ENCODE assay signal across 17 cellular contexts in the genomic region with DNA sequence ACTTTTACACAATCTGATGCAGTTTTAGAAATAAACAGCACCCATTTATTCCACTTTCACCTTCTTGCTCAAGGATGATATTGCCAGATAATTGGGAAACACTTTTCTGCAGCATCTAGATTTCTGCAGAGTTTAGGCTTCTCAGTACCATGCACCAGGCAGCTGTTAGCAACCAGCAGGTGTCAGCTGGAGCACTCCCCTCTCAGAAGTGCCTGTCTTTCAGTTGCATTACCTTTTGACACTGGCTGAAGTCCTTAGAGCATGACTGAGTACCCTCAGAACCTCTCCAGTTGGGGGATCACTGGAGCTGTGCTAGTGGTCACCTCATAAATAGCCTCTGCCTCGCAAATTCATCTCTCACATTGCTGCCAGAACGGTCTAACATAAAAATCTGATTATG.
DNase-seq lines count a peak whose midpoint lies in the region; ATAC-seq, FAIRE-seq and TF ChIP-seq lines count a peak whose summit lies in the region.
"Had no signal": no experiment of that assay in that cellular context is flagged by ENCODE, and none has a peak within 500 bp of the region (broad histone marks: within the 10 kb centered on the region; RNA-seq: fewer than 3 reads in every experiment).

No MANE protein-coding gene starts in this region.

- no peaks in the 10 kb centered on the region for H3K27me3 ChIP-seq in H1 (replicated peaks in 1 of 4; ENCODE audit: control insufficient read depth in 3 of 4, extremely low read depth in 1 of 4, insufficient read depth in 3 of 4, low read length in 3 of 4)
- peaks cover 0 to 14% (median 0%) of the 10 kb centered on the region in 45 donors for H3K27me3 ChIP-seq in dorsolateral prefrontal cortex
- H3K27me3 ChIP-seq: BLaER1, SJCRH30 had no signal

- no peak overlapping the region for H2BK120ac ChIP-seq in H1 (replicated peaks; ENCODE audit: low read depth, low read length)

- H3K4me2 ChIP-seq in H1 (ENCODE audit: insufficient read depth in 1 of 2, low read depth in 2 of 2, low read length in 2 of 2), result no peak overlapping the region
- H3K4me2 ChIP-seq: BLaER1 had no signal

- intact Hi-C loops in dorsolateral prefrontal cortex (cut with DNase I), result no loop called here

- no peak overlapping the region for H3K14ac ChIP-seq in H1 (ENCODE audit: insufficient read length)

- peak; percentile 7 to 31 (median 29); a peak in 3 of 4 replicates for TF ChIP-seq CTCF in H1 (IDR thresholded peaks at IDR 0.05; ENCODE audit: control extremely low read depth in 1 of 3, insufficient read depth in 1 of 3, low read depth in 1 of 3, low read length in 3 of 3)
- TF ChIP-seq CTCF in dorsolateral prefrontal cortex (IDR thresholded peaks at IDR 0.05 in 54 of 56, conservative IDR thresholded peaks at IDR 0.05 in 2 of 56; ENCODE audit: low read depth in 1 of 56, partially characterized antibody in 56 of 56), result no peak

- DNase-seq in DMS79 (lab: John Stamatoyannopoulos, UW) (peak; percentile 82), NCI-H1092 treated with DMSO at 0.1 percent for 48 hours (lab: John Stamatoyannopoulos, UW) (peak; percentile 75), H1 (ENCODE audit: low read depth in 1 of 2, low spot score in 2 of 2) (no peak), superior temporal gyrus (ENCODE audit: extremely low spot score) (no peak), dorsolateral prefrontal cortex (no peak), GM12892 (ENCODE audit: insufficient read length) (no peak)
- DNase-seq in stimulated activated effector memory CD8-positive, alpha-beta T cell treated with anti-CD3 and anti-CD28 coated beads, Interleukin-12 subunit alpha, Interleukin-12 subunit beta, amount 100 ng/mL, for 72 hours (ENCODE audit: low spot score in 2 of 2), result no peak
- DNase-seq: activated T-cell treated with anti-CD3 and anti-CD28 coated beads, Interleukin-2, amount 50 U/mL, for 72 hours; left ventricle myocardium inferior had no signal

- H3K9ac ChIP-seq in H1 (replicated peaks in 1 of 4; ENCODE audit: extremely low read depth in 1 of 4, low read depth in 3 of 4, low read length in 3 of 4), result no peak overlapping the region
- H3K9ac ChIP-seq: BLaER1 had no signal

- no peak overlapping the region for H2BK20ac ChIP-seq in H1 (ENCODE audit: low read length)

- no peak overlapping the region for H3K27ac Mint-ChIP-seq in stimulated activated effector memory CD8-positive, alpha-beta T cell treated with anti-CD3 and anti-CD28 coated beads, Interleukin-12 subunit alpha, Interleukin-12 subunit beta, amount 100 ng/mL, for 72 hours
- H3K27ac Mint-ChIP-seq: activated T-cell treated with anti-CD3 and anti-CD28 coated beads, Interleukin-2, amount 50 U/mL, for 72 hours had no signal

- no peak overlapping the region for H3K4me3 Mint-ChIP-seq in stimulated activated effector memory CD8-positive, alpha-beta T cell treated with anti-CD3 and anti-CD28 coated beads, Interleukin-12 subunit alpha, Interleukin-12 subunit beta, amount 100 ng/mL, for 72 hours
- H3K4me3 Mint-ChIP-seq: activated T-cell treated with anti-CD3 and anti-CD28 coated beads, Interleukin-2, amount 50 U/mL, for 72 hours; neural crest cell had no signal

- no peak overlapping the region for H3K56ac ChIP-seq in H1 (replicated peaks; ENCODE audit: insufficient read length, low read depth, low read length)

- no peaks in the 10 kb centered on the region for H3K4me1 Mint-ChIP-seq in stimulated activated effector memory CD8-positive, alpha-beta T cell treated with anti-CD3 and anti-CD28 coated beads, Interleukin-12 subunit alpha, Interleukin-12 subunit beta, amount 100 ng/mL, for 72 hours
- H3K4me1 Mint-ChIP-seq: neural crest cell had no signal

- no peak overlapping the region for H4K8ac ChIP-seq in H1 (ENCODE audit: extremely low read depth, insufficient read depth, low read length)

- H4K5ac ChIP-seq in H1 (ENCODE audit: insufficient read length, low read depth, low read length), result no peak overlapping the region

- no peaks in the 10 kb centered on the region for H3K9me3 Mint-ChIP-seq in stimulated activated effector memory CD8-positive, alpha-beta T cell treated with anti-CD3 and anti-CD28 coated beads, Interleukin-12 subunit alpha, Interleukin-12 subunit beta, amount 100 ng/mL, for 72 hours
- H3K9me3 Mint-ChIP-seq: activated T-cell treated with anti-CD3 and anti-CD28 coated beads, Interleukin-2, amount 50 U/mL, for 72 hours; neural crest cell had no signal

- no peaks in the 10 kb centered on the region for H3K36me3 ChIP-seq in H1 (ENCODE audit: control insufficient read depth in 2 of 4, insufficient read depth in 4 of 4, low read length in 3 of 4)
- H3K36me3 ChIP-seq: BLaER1, left ventricle myocardium inferior, SJCRH30 had no signal

- H3K4ac ChIP-seq in H1 (replicated peaks; ENCODE audit: insufficient read length, low read depth, low read length), result no peak overlapping the region

- no peak overlapping the region for H3K4me3 ChIP-seq in H1 (ENCODE audit: extremely low read depth in 1 of 4, insufficient read depth in 2 of 4, low read depth in 3 of 4, low read length in 4 of 4)
- no peak overlapping the region for H3K4me3 ChIP-seq in dorsolateral prefrontal cortex
- H3K4me3 ChIP-seq: BLaER1, left ventricle myocardium inferior, SJCRH30 had no signal

- H4K91ac ChIP-seq in H1 (replicated peaks; ENCODE audit: insufficient read length, low read length), result no peak overlapping the region

- no peak overlapping the region for H2BK12ac ChIP-seq in H1 (ENCODE audit: low read depth, low read length)

- H3K27ac ChIP-seq in H1 (ENCODE audit: low read depth, low read length) (no peak overlapping the region), dorsolateral prefrontal cortex (no peak overlapping the region)
- H3K27ac ChIP-seq: BLaER1, left ventricle myocardium inferior, SJCRH30 had no signal

- no peak overlapping the region for H2AK5ac ChIP-seq in H1 (ENCODE audit: low read depth, low read length)

- no peak overlapping the region for H3K23ac ChIP-seq in H1 (ENCODE audit: insufficient read length)

- ATAC-seq in GM19438 (IDR thresholded peaks at IDR 0.05; ENCODE audit: low read depth, unreplicated experiment), result peak; percentile 62
- no peak for ATAC-seq in stimulated activated effector memory CD8-positive, alpha-beta T cell treated with anti-CD3 and anti-CD28 coated beads, Interleukin-12 subunit alpha, Interleukin-12 subunit beta, amount 100 ng/mL, for 72 hours
- ATAC-seq: activated T-cell treated with anti-CD3 and anti-CD28 coated beads, Interleukin-2, amount 50 U/mL, for 72 hours had no signal

- POLR2A ChIA-PET in H1 (lab: Charles Lee; ENCODE audit: partially characterized antibody), result no interaction called here

- H3K18ac ChIP-seq in H1 (ENCODE audit: extremely low read depth, low read length), result no peak overlapping the region

- TF ChIP-seq RAD21 in H1 (IDR thresholded peaks at IDR 0.05 in 1 of 2, conservative IDR thresholded peaks at IDR 0.05 in 1 of 2; ENCODE audit: low read depth in 2 of 2, low read length in 2 of 2), result peak; percentile 11 to 39; a peak in 2 of 4 replicates

- CTCF ChIA-PET in H1 (lab: Charles Lee; ENCODE audit: partially characterized antibody), result interaction anchor here (0.7 to 1.6 kb wide), 2 partner anchors 66 to 193 kb away, joined by 4 to 5 read pairs; no protein-coding TSS in a partner anchor

- H3K23me2 ChIP-seq in H1 (ENCODE audit: low read depth, low read length), result no peaks in the 10 kb centered on the region

- H3K36me3 Mint-ChIP-seq in stimulated activated effector memory CD8-positive, alpha-beta T cell treated with anti-CD3 and anti-CD28 coated beads, Interleukin-12 subunit alpha, Interleukin-12 subunit beta, amount 100 ng/mL, for 72 hours, result no peaks in the 10 kb centered on the region

- no peak for TF ChIP-seq EP300 in H1 (IDR thresholded peaks at IDR 0.05; ENCODE audit: borderline replicate concordance in 1 of 2, low read depth in 2 of 2, low read length in 2 of 2)

- TF ChIP-seq POLR2A in H1 (IDR thresholded peaks at IDR 0.05; ENCODE audit: control extremely low read depth in 1 of 2, low read depth in 2 of 2, low read length in 2 of 2), result no peak
- no peak for TF ChIP-seq POLR2A in GM12892 (IDR thresholded peaks at IDR 0.05; ENCODE audit: low read depth, low read length)

- H2BK5ac ChIP-seq in H1 (ENCODE audit: low read depth, low read length), result no peak overlapping the region

- WGBS in H1 (ENCODE audit: extremely low coverage in 1 of 2, insufficient coverage in 1 of 2, insufficient read length in 1 of 2, insufficient replicate concordance in 2 of 2, low coverage in 1 of 2, low lambda C conversion rate in 2 of 2, missing lambda C conversion rate in 1 of 2), 2 experiments, result 93% methylated on average over 2 of the region's 2 CpGs; no CpG with 5 or more reads in 1 of the 2 experiments

- H3K79me2 ChIP-seq in H1 (ENCODE audit: control insufficient read depth in 1 of 2, insufficient read depth in 2 of 2, low read length in 2 of 2), result no peaks in the 10 kb centered on the region

- no peaks in the 10 kb centered on the region for H3K9me3 ChIP-seq in H1 (ENCODE audit: insufficient read depth in 2 of 2, low read depth in 1 of 2, low read length in 1 of 2)
- H3K9me3 ChIP-seq: BLaER1, left ventricle myocardium inferior, SJCRH30 had no signal

- H2BK15ac ChIP-seq in H1 (ENCODE audit: low read length), result no peak overlapping the region

- peaks cover 0 to 2% (median 0%) of the 10 kb centered on the region in 4 experiments; a peak in 1 of 7 replicates for H3K4me1 ChIP-seq in H1 (replicated peaks in 1 of 4; ENCODE audit: control insufficient read depth in 3 of 4, insufficient read depth in 4 of 4, low read length in 3 of 4)
- H3K4me1 ChIP-seq: BLaER1, left ventricle myocardium inferior, SJCRH30 had no signal

- H4K20me1 ChIP-seq in H1 (replicated peaks in 1 of 2; ENCODE audit: control insufficient read depth in 1 of 2, insufficient read depth in 2 of 2, low read length in 2 of 2), result peaks cover 0 to 1% of the 10 kb centered on the region in 2 experiments
- H4K20me1 ChIP-seq: BLaER1 had no signal

- FAIRE-seq in H1 (lab: Jason Lieb, UNC), result no peak
- no peak for FAIRE-seq in GM12892 (lab: Jason Lieb, UNC)
- FAIRE-seq: astrocyte, frontal cortex, small intestine, urothelium cell line had no signal

- no peak overlapping the region for H2AFZ ChIP-seq in H1 (ENCODE audit: low read length)

- no peaks in the 10 kb centered on the region for H3K79me1 ChIP-seq in H1 (ENCODE audit: low read depth, low read length)

TF ChIP-seq in H1, 55 proteins besides CTCF, POLR2A, EP300 and RAD21 (continues in another document):
- no peak for TF ChIP-seq TCF12 (IDR thresholded peaks at IDR 0.05; ENCODE audit: low read depth, low read length)
- TF ChIP-seq BACH1 (IDR thresholded peaks at IDR 0.05; ENCODE audit: low read length), result no peak
- TF ChIP-seq SIN3A (conservative IDR thresholded peaks at IDR 0.05 in 1 of 2, IDR thresholded peaks at IDR 0.05 in 1 of 2; ENCODE audit: low read depth in 1 of 2, low read length in 2 of 2), result no peak
- no peak for TF ChIP-seq KDM4A (IDR thresholded peaks at IDR 0.05; ENCODE audit: low read depth, low read length, severe bottlenecking)
- TF ChIP-seq SP1 (IDR thresholded peaks at IDR 0.05; ENCODE audit: low read depth, low read length), result no peak
- TF ChIP-seq CEBPB (IDR thresholded peaks at IDR 0.05; ENCODE audit: low read depth, low read length), result no peak
- no peak for TF ChIP-seq CBX5 (IDR thresholded peaks at IDR 0.05; ENCODE audit: low read depth, low read length)
- no peak for TF ChIP-seq PHF8 (conservative IDR thresholded peaks at IDR 0.05; ENCODE audit: low read depth, low read length)
- no peak for TF ChIP-seq JUND (IDR thresholded peaks at IDR 0.05; ENCODE audit: low read length)
- no peak for TF ChIP-seq CHD2 (IDR thresholded peaks at IDR 0.05; ENCODE audit: low read length)

Comparison
In these comparisons a context has a peak if more than half of its experiments do, and no peak if none do; other contexts are left out.
1. DNase-seq: peak in DMS79 (single experiment) and NCI-H1092 treated with DMSO at 0.1 percent for 48 hours (single experiment); none in H1 (0 of 2), superior temporal gyrus (single experiment), dorsolateral prefrontal cortex (0 of 10), GM12892 (single experiment) and stimulated activated effector memory CD8-positive, alpha-beta T cell treated with anti-CD3 and anti-CD28 coated beads, Interleukin-12 subunit alpha, Interleukin-12 subunit beta, amount 100 ng/mL, for 72 hours (0 of 2).
2. CTCF ChIP-seq: peak in H1 (3 of 3); none in dorsolateral prefrontal cortex (0 of 56).